ENCODE assay signal across 1 cellular context in the genomic region with DNA sequence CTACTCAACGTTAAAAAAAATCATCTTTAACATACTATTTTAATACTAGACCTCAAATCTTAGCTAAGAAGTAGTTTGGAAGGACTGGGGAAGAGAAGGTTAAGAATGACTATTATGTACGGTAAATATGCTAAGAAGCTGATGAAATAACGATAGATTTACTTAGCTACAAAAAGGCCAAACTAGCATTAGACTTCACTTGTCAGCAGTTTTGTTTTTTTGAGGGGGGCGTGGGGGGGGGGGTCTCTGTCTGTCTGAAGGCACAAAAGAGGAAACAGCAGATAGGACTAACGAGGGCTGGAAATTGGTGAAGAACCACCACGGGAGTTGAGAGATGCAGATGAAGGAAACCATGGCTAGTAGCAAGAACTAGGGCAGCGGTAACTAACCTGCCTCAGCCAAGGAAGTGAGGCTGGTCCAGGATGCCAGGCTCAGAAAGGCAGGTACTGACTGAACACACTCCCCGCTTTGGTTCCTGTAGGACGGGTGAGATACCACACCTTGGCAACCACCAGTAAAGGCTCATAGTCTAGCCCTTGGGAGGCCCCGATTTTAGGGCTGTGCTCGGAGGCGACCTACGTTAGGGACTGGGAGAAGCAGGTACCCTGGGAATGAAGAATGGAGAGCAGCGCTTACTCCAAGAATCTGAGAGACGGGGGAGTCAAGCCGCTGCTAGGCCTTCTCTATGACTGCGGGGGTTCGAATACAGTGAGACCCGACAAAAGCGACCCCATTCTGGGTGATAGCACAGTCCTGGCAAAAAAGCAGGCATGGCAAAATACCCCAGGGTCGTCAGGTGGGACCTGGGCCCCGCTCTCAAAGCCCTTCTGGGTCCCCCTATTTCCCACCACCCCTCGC.
TF ChIP-seq lines count a peak whose summit lies in the region.

No MANE protein-coding gene starts in this region.

TF ChIP-seq in GM23338, 12 proteins besides CTCF, POLR2A, EP300 and RAD21 (continued from another document):
- TF ChIP-seq, protein P1, sequence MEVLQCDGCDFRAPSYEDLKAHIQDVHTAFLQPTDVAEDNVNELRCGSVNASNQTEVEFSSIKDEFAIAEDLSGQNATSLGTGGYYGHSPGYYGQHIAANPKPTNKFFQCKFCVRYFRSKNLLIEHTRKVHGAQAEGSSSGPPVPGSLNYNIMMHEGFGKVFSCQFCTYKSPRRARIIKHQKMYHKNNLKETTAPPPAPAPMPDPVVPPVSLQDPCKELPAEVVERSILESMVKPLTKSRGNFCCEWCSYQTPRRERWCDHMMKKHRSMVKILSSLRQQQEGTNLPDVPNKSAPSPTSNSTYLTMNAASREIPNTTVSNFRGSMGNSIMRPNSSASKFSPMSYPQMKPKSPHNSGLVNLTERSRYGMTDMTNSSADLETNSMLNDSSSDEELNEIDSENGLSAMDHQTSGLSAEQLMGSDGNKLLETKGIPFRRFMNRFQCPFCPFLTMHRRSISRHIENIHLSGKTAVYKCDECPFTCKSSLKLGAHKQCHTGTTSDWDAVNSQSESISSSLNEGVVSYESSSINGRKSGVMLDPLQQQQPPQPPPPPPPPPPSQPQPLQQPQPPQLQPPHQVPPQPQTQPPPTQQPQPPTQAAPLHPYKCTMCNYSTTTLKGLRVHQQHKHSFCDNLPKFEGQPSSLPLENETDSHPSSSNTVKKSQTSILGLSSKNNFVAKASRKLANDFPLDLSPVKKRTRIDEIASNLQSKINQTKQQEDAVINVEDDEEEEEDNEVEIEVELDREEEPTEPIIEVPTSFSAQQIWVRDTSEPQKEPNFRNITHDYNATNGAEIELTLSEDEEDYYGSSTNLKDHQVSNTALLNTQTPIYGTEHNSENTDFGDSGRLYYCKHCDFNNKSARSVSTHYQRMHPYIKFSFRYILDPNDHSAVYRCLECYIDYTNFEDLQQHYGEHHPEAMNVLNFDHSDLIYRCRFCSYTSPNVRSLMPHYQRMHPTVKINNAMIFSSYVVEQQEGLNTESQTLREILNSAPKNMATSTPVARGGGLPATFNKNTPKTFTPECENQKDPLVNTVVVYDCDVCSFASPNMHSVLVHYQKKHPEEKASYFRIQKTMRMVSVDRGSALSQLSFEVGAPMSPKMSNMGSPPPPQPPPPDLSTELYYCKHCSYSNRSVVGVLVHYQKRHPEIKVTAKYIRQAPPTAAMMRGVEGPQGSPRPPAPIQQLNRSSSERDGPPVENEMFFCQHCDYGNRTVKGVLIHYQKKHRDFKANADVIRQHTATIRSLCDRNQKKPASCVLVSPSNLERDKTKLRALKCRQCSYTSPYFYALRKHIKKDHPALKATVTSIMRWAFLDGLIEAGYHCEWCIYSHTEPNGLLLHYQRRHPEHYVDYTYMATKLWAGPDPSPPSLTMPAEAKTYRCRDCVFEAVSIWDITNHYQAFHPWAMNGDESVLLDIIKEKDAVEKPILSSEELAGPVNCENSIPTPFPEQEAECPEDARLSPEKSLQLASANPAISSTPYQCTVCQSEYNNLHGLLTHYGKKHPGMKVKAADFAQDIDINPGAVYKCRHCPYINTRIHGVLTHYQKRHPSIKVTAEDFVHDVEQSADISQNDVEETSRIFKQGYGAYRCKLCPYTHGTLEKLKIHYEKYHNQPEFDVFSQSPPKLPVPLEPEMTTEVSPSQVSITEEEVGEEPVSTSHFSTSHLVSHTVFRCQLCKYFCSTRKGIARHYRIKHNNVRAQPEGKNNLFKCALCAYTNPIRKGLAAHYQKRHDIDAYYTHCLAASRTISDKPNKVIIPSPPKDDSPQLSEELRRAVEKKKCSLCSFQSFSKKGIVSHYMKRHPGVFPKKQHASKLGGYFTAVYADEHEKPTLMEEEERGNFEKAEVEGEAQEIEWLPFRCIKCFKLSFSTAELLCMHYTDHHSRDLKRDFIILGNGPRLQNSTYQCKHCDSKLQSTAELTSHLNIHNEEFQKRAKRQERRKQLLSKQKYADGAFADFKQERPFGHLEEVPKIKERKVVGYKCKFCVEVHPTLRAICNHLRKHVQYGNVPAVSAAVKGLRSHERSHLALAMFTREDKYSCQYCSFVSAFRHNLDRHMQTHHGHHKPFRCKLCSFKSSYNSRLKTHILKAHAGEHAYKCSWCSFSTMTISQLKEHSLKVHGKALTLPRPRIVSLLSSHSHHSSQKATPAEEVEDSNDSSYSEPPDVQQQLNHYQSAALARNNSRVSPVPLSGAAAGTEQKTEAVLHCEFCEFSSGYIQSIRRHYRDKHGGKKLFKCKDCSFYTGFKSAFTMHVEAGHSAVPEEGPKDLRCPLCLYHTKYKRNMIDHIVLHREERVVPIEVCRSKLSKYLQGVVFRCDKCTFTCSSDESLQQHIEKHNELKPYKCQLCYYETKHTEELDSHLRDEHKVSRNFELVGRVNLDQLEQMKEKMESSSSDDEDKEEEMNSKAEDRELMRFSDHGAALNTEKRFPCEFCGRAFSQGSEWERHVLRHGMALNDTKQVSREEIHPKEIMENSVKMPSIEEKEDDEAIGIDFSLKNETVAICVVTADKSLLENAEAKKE (CRISPR knock-in tag; IDR thresholded peaks at IDR 0.05), result no peak
- TF ChIP-seq REST (IDR thresholded peaks at IDR 0.05; ENCODE audit: unreplicated experiment) (no peak), NANOG (IDR thresholded peaks at IDR 0.05; ENCODE audit: borderline replicate concordance) (no peak), EZH2phosphoT487 (IDR thresholded peaks at IDR 0.05; ENCODE audit: unreplicated experiment) (no peak), POLR2AphosphoS5 (IDR thresholded peaks at IDR 0.05; ENCODE audit: low read depth) (no peak), STAT1 (IDR thresholded peaks at IDR 0.05; ENCODE audit: unreplicated experiment) (no peak), ZNF331 (CRISPR knock-in tag; IDR thresholded peaks at IDR 0.05; ENCODE audit: low read depth) (no peak), JUNB (IDR thresholded peaks at IDR 0.05; ENCODE audit: unreplicated experiment) (no peak), EZH2 (IDR thresholded peaks at IDR 0.05; ENCODE audit: low read depth, unreplicated experiment) (no peak)
